In the genomic region with DNA sequence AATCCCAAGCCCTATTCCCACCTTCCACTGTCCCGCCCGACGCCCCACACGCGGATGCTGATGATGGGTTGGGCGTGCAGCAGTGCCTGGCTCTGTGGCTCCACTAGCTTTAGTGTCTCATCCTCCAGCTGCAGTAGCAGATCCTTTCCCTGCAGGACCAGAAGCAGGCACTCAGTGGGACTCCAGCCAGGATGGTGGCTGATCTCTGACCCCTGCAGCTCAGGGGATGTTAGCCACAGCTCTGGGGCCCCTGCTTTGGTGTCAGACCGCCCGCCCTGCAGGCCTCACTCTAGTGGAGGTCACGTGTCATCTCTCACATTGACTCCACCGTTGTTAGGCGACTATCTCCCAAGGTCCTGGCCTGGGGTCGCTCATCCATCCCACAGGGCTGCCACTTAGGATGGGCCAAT, we compare ENCODE assay signal across 9 cellular contexts. TPM values are rescaled to one million over a fixed set of nuclear protein-coding genes. Genes with fewer than 3 reads are reported as not detected.
DNase-seq lines count a peak whose midpoint lies in the region; ATAC-seq lines count a peak whose summit lies in the region.
"Had no signal": no experiment of that assay in that cellular context is flagged by ENCODE, and none has a peak within 500 bp of the region (broad histone marks: within the 10 kb centered on the region; RNA-seq: fewer than 3 reads in every experiment).

No MANE protein-coding gene starts in this region.

- peak; percentile 54 for ATAC-seq in GM18502 (IDR thresholded peaks at IDR 0.05; ENCODE audit: poor library complexity, unreplicated experiment)
- peak; percentile 50 for ATAC-seq in GM21515 (IDR thresholded peaks at IDR 0.05; ENCODE audit: unreplicated experiment)
- ATAC-seq in HG03520 (IDR thresholded peaks at IDR 0.05; ENCODE audit: unreplicated experiment): peak; percentile 60
- ATAC-seq in HG02571 (IDR thresholded peaks at IDR 0.05; ENCODE audit: unreplicated experiment): no peak

- H3K36me3 Mint-ChIP-seq in immature natural killer cell: peaks cover 14 to 35% (median 17%) of the 10 kb centered on the region in 3 donors

- H3K4me3 Mint-ChIP-seq in immature natural killer cell: peak overlapping the region; percentile 75 to 93 (median 81)

- H3K27me3 Mint-ChIP-seq in immature natural killer cell (ENCODE audit: low read depth in 3 of 3): peaks cover 2 to 10% (median 7%) of the 10 kb centered on the region in 3 donors

- no peaks in the 10 kb centered on the region for H3K9me3 Mint-ChIP-seq in immature natural killer cell

- peaks cover 53 to 57% of the 10 kb centered on the region in 2 donors for H3K4me1 Mint-ChIP-seq in immature natural killer cell

- DNase-seq in immature natural killer cell: peak; percentile 34 to 43 (median 38)
- DNase-seq in DMS114 treated with DMSO at 0.1 percent for 48 hours (lab: John Stamatoyannopoulos, UW; ENCODE audit: unreplicated experiment): no peak
- no peak for DNase-seq in SHP77 (lab: John Stamatoyannopoulos, UW)
- DNase-seq in COLO668 (lab: John Stamatoyannopoulos, UW; ENCODE audit: unreplicated experiment): no peak
- DNase-seq: cerebellar nuclear complex had no signal

- peak overlapping the region; percentile 94 to 99 (median 94) for H3K27ac Mint-ChIP-seq in immature natural killer cell

RNA-seq across cellular contexts. Expression of gene SMPD1, which starts 11.8 kb away (rescaled TPM):
- 10 to 100 TPM; 12.0 to 21.9 (median 18.4) TPM for polyA plus RNA-seq in immature natural killer cell

RNA-seq across cellular contexts. Expression of gene APBB1, which starts 16.8 kb away (rescaled TPM):
- polyA plus RNA-seq in immature natural killer cell: 10 to 100 TPM; 30.8 to 55.9 (median 35.2) TPM

RNA-seq across cellular contexts. Expression of gene HPX, which starts 38.7 kb away (rescaled TPM):
- polyA plus RNA-seq in immature natural killer cell: not detected

Comparison
In these comparisons a context has a peak if more than half of its experiments do, and no peak if none do; other contexts are left out.
1. DNase-seq: peak in immature natural killer cell (3 of 3); none in DMS114 treated with DMSO at 0.1 percent for 48 hours (single experiment), SHP77 (0 of 2) and COLO668 (single experiment).